ENCODE assay signal across 19 cellular contexts in genomic region chr1:37502104-37502503, GRCh38.
"Had no signal": no experiment of that assay in that cellular context is flagged by ENCODE, and none has a peak within 500 bp of the region (broad histone marks: within the 10 kb centered on the region; RNA-seq: fewer than 3 reads in every experiment).

No MANE protein-coding gene starts in this region.

- H3K9me3 ChIP-seq: mucosa of descending colon, right atrium auricular region, suprapubic skin, tibial artery, upper lobe of right lung, vagina had no signal

- H3K4me1 Mint-ChIP-seq: endodermal cell, neural crest cell had no signal

- H3K4me3 Mint-ChIP-seq: endodermal cell; naive thymus-derived CD8-positive, alpha-beta T cell; neural crest cell had no signal

- H3K4me3 ChIP-seq: coronary artery, mucosa of descending colon, right atrium auricular region, suprapubic skin, tibial artery, upper lobe of right lung, vagina had no signal

- H3K4me1 ChIP-seq: foreskin keratinocyte had no signal

- ATAC-seq: foreskin keratinocyte; left lobe of liver; mucosa of descending colon; naive thymus-derived CD8-positive, alpha-beta T cell; upper lobe of right lung had no signal

- H3K27ac ChIP-seq: coronary artery, foreskin keratinocyte, right atrium auricular region, suprapubic skin, tibial artery, upper lobe of right lung, vagina had no signal

- DNase-seq: effector CD4-positive, alpha-beta T cell; endodermal cell; erythroblast; foreskin keratinocyte; mammary epithelial cell; mucosa of descending colon; naive thymus-derived CD8-positive, alpha-beta T cell; posterior cingulate gyrus; small intestine; stimulated activated CD4-positive, alpha-beta T cell treated with anti-CD3 and anti-CD28 coated beads, Interleukin-12 subunit alpha, Interleukin-12 subunit beta, amount 100 ng/mL, for 4 hours; stimulated activated naive CD4-positive, alpha-beta T cell treated with Interleukin-2 at 50 U/mL for 16 hours; tibial artery; upper lobe of right lung had no signal

- H3K27ac Mint-ChIP-seq: endodermal cell had no signal

- H3K9me3 Mint-ChIP-seq: endodermal cell; naive thymus-derived CD8-positive, alpha-beta T cell; neural crest cell had no signal

- H3K27me3 ChIP-seq: foreskin keratinocyte, right atrium auricular region, suprapubic skin, tibial artery, upper lobe of right lung, vagina had no signal

- H3K27me3 Mint-ChIP-seq: naive thymus-derived CD8-positive, alpha-beta T cell had no signal
